ENCODE assay signal across 34 cellular contexts in the genomic region with DNA sequence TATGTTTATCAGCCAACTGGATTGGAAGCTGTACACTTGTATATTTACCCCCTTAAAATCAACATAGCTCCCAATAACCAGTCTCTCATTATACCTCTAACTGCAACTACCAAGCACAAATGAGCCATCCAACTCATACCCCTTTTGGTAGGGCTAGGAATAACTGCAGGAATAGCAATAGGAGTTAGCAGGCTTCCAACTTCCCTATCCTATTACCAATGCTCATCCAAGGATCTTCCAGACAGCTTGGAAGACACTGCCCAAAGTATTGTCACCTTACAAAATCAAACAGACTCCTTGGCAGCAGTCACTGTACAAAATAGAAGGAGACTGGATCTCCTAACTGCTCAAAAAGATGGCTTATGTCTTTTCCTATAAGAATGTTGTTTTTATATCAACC.
"Had no signal": no experiment of that assay in that cellular context is flagged by ENCODE, and none has a peak within 500 bp of the region (broad histone marks: within the 10 kb centered on the region; RNA-seq: fewer than 3 reads in every experiment).

No MANE protein-coding gene starts in this region.

- H3K27me3 ChIP-seq: MG63 had no signal

- H3K4me3 ChIP-seq: MG63 had no signal

- DNase-seq: Karpas-422, Kasumi-1, KG1, MG63, MM.1S, MV-4-11, NCI-H1048, NCI-H1092, NCI-H1092 treated with DMSO at 0.1 percent for 48 hours, NCI-H1105, NCI-H1105 treated with DMSO at 0.1 percent for 48 hours, NCI-H1417, NCI-H1417 treated with DMSO at 0.1 percent for 48 hours, NCI-H1436, NCI-H1436 treated with DMSO at 0.1 percent for 48 hours, NCI-H146, NCI-H1694, NCI-H1694 treated with DMSO at 0.1 percent for 48 hours, NCI-H187, NCI-H187 treated with DMSO at 0.1 percent for 48 hours, NCI-H1930, NCI-H2029, NCI-H2029 treated with DMSO at 0.1 percent for 48 hours, NCI-H2081, NCI-H2081 treated with DMSO at 0.1 percent for 48 hours, NCI-H2107, NCI-H2171, NCI-H2171 treated with DMSO at 0.1 percent for 48 hours, NCI-H2227 treated with DMSO at 0.1 percent for 48 hours, NCI-H226, NCI-H345, NCI-H446, NCI-H446 treated with DMSO at 0.1 percent for 48 hours had no signal

- H3K27ac ChIP-seq: KMS-11 had no signal
